In the genomic region with DNA sequence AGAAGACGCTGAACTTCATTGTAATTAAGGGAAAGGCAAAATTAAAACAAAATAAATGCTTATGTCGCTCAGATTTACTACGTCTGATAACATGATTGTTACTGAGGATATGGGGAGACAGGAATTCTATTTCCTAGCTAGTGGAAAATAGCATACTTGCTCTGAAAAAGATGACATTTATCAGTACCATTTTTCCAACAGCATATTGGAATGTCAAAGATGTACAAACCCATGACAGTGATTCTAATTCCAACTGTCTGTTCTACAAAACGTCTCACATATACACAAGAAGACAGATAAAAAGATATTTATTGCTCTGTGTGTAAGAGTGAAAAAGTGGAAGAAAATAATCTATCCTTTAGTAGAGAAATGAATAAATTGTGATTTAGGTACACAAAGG, we compare ENCODE assay signal across 28 cellular contexts.
"Had no signal": no experiment of that assay in that cellular context is flagged by ENCODE, and none has a peak within 500 bp of the region (broad histone marks: within the 10 kb centered on the region; RNA-seq: fewer than 3 reads in every experiment).

No MANE protein-coding gene starts in this region.

- H3K4me1 ChIP-seq: colonic mucosa, esophagus muscularis mucosa, gastrocnemius medialis, gastroesophageal sphincter, heart left ventricle, heart right ventricle had no signal

- DNase-seq: colonic mucosa; cortex of kidney; dermis blood vessel endothelial cell; dorsolateral prefrontal cortex; effector CD4-positive, alpha-beta T cell; effector CD8-positive, alpha-beta T cell; effector memory CD4-positive, alpha-beta T cell; effector memory CD8-positive, alpha-beta T cell; endodermal cell; erythroblast; esophagus squamous epithelium; foreskin fibroblast; foreskin keratinocyte; foreskin melanocyte; gastrocnemius medialis; glutamatergic neuron; heart left ventricle; heart right ventricle had no signal

- H3K9me3 Mint-ChIP-seq: dendritic cell treated with granulocyte-macrophage colony-stimulating factor and Interleukin-4, amounts not matched to agents 40 ng/mL and 50 ng/mL, for 4 days; effector memory CD8-positive, alpha-beta T cell had no signal

- H3K27ac Mint-ChIP-seq: dendritic cell treated with granulocyte-macrophage colony-stimulating factor and Interleukin-4, amounts not matched to agents 40 ng/mL and 50 ng/mL, for 4 days; effector memory CD8-positive, alpha-beta T cell; endodermal cell had no signal

- H3K4me3 ChIP-seq: colonic mucosa, coronary artery, dorsolateral prefrontal cortex, esophagus muscularis mucosa, esophagus squamous epithelium, gastrocnemius medialis, gastroesophageal sphincter, heart left ventricle, heart right ventricle had no signal

- H3K4me3 Mint-ChIP-seq: dendritic cell treated with granulocyte-macrophage colony-stimulating factor and Interleukin-4, amounts not matched to agents 40 ng/mL and 50 ng/mL, for 4 days; effector memory CD8-positive, alpha-beta T cell; endodermal cell had no signal

- H3K27ac ChIP-seq: colonic mucosa, coronary artery, dorsolateral prefrontal cortex, epithelial cell of prostate, esophagus muscularis mucosa, esophagus squamous epithelium, foreskin keratinocyte, gastrocnemius medialis, gastroesophageal sphincter, heart left ventricle, heart right ventricle had no signal

- H3K9me3 ChIP-seq: colonic mucosa, esophagus muscularis mucosa, esophagus squamous epithelium, gastrocnemius medialis, gastroesophageal sphincter, heart left ventricle, heart right ventricle had no signal

- FAIRE-seq: colon, endometrium, endothelial cell of umbilical vein, frontal cortex had no signal

- ATAC-seq: effector memory CD8-positive, alpha-beta T cell; esophagus mucosa; foreskin keratinocyte; gastrocnemius medialis; gastroesophageal sphincter; heart left ventricle; heart right ventricle had no signal

- H3K27me3 ChIP-seq: colonic mucosa, dorsolateral prefrontal cortex, esophagus muscularis mucosa, foreskin keratinocyte, gastrocnemius medialis had no signal

- H3K36me3 ChIP-seq: colonic mucosa, esophagus squamous epithelium, gastrocnemius medialis, heart left ventricle, heart right ventricle had no signal
